Comparison of ENCODE assay signal across 18 cellular contexts in genomic region chr6:126721581-126722145, GRCh38.
DNase-seq lines count a peak whose midpoint lies in the region; ATAC-seq, FAIRE-seq and TF ChIP-seq lines count a peak whose summit lies in the region.
"Had no signal": no experiment of that assay in that cellular context is flagged by ENCODE, and none has a peak within 500 bp of the region (broad histone marks: within the 10 kb centered on the region; RNA-seq: fewer than 3 reads in every experiment).

No MANE protein-coding gene starts in this region.

- no peaks in the 10 kb centered on the region for H3K27me3 ChIP-seq in heart right ventricle
- H3K27me3 ChIP-seq: neutrophil had no signal

- no peak overlapping the region for H3K4me3 ChIP-seq in heart right ventricle
- H3K4me3 ChIP-seq: left ventricle myocardium inferior had no signal

- no peak overlapping the region for H3K27ac ChIP-seq in heart right ventricle
- H3K27ac ChIP-seq: left ventricle myocardium inferior, neutrophil had no signal

- H3K27me3 Mint-ChIP-seq in activated naive CD4-positive, alpha-beta T cell treated with anti-CD3 and anti-CD28 coated beads for 36 hours (ENCODE audit: low read depth) = no peaks in the 10 kb centered on the region
- H3K27me3 Mint-ChIP-seq: stimulated activated memory B cell treated with anti-CD40 and anti-IgM and Interleukin-4, amounts not matched to agents 10 μg/mL and 1 μg/mL and 100 μg/mL, for 72 hours had no signal

- H3K4me1 Mint-ChIP-seq in activated naive CD4-positive, alpha-beta T cell treated with anti-CD3 and anti-CD28 coated beads for 36 hours (ENCODE audit: low read depth) = no peaks in the 10 kb centered on the region
- H3K4me1 Mint-ChIP-seq: stimulated activated memory B cell treated with anti-CD40 and anti-IgM and Interleukin-4, amounts not matched to agents 10 μg/mL and 1 μg/mL and 100 μg/mL, for 72 hours had no signal

- no peak overlapping the region for H3K4me3 Mint-ChIP-seq in activated naive CD4-positive, alpha-beta T cell treated with anti-CD3 and anti-CD28 coated beads for 36 hours
- H3K4me3 Mint-ChIP-seq: stimulated activated memory B cell treated with anti-CD40 and anti-IgM and Interleukin-4, amounts not matched to agents 10 μg/mL and 1 μg/mL and 100 μg/mL, for 72 hours had no signal

- intact Hi-C loops in heart right ventricle (cut with DNase I) = no loop called here
- intact Hi-C loops in activated naive CD4-positive, alpha-beta T cell treated with anti-CD3 and anti-CD28 coated beads for 36 hours (cut with micrococcal nuclease) = no loop called here

- H3K36me3 ChIP-seq in heart right ventricle = no peaks in the 10 kb centered on the region
- H3K36me3 ChIP-seq: left ventricle myocardium inferior, neutrophil had no signal

- DNase-seq in EL (peak; percentile 90), RCC 7860 (ENCODE audit: low spot score) (peak; percentile 69), pulmonary artery endothelial cell (ENCODE audit: low read depth, low spot score) (peak; percentile 55), heart right ventricle (no peak)
- DNase-seq in activated naive CD4-positive, alpha-beta T cell treated with anti-CD3 and anti-CD28 coated beads for 36 hours = no peak
- DNase-seq: amygdala, left ventricle myocardium inferior, MM.1S, NCI-H2227 treated with DMSO at 0.1 percent for 48 hours, SIG-M5 had no signal

- H3K9me3 Mint-ChIP-seq in activated naive CD4-positive, alpha-beta T cell treated with anti-CD3 and anti-CD28 coated beads for 36 hours = no peaks in the 10 kb centered on the region
- H3K9me3 Mint-ChIP-seq: stimulated activated memory B cell treated with anti-CD40 and anti-IgM and Interleukin-4, amounts not matched to agents 10 μg/mL and 1 μg/mL and 100 μg/mL, for 72 hours had no signal

- 59 to 73% methylated on average over 1 of the region's 1 CpG for WGBS in heart right ventricle, 2 donors

- no peak for TF ChIP-seq CTCF in heart right ventricle (IDR thresholded peaks at IDR 0.05)

- CTCF ChIA-PET in activated naive CD4-positive, alpha-beta T cell treated with anti-CD3 and anti-CD28 coated beads for 36 hours (lab: Charles Lee) = no interaction called here

- ATAC-seq in esophagus mucosa (peak; percentile 43), heart right ventricle (no peak), HG03095 (IDR thresholded peaks at IDR 0.05; ENCODE audit: unreplicated experiment) (no peak), HG02763 (IDR thresholded peaks at IDR 0.05; ENCODE audit: unreplicated experiment) (no peak)
- ATAC-seq: stimulated activated memory B cell treated with anti-CD40 and anti-IgM and Interleukin-4, amounts not matched to agents 10 μg/mL and 1 μg/mL and 100 μg/mL, for 72 hours had no signal

- H3K36me3 Mint-ChIP-seq in activated naive CD4-positive, alpha-beta T cell treated with anti-CD3 and anti-CD28 coated beads for 36 hours (ENCODE audit: low read depth) = no peaks in the 10 kb centered on the region
- H3K36me3 Mint-ChIP-seq: stimulated activated memory B cell treated with anti-CD40 and anti-IgM and Interleukin-4, amounts not matched to agents 10 μg/mL and 1 μg/mL and 100 μg/mL, for 72 hours had no signal

- H3K4me1 ChIP-seq in heart right ventricle = no peaks in the 10 kb centered on the region
- H3K4me1 ChIP-seq: left ventricle myocardium inferior had no signal

- peak; percentile 70 for FAIRE-seq in RCC 7860 (lab: Jason Lieb, UNC)
- FAIRE-seq: D721Med, GM12891, GM19239 had no signal

- H3K9me3 ChIP-seq in heart right ventricle = peaks cover 0 to 14% (median 0%) of the 10 kb centered on the region in 11 donors
- H3K9me3 ChIP-seq: neutrophil had no signal

- no peak overlapping the region for H3K27ac Mint-ChIP-seq in activated naive CD4-positive, alpha-beta T cell treated with anti-CD3 and anti-CD28 coated beads for 36 hours
- H3K27ac Mint-ChIP-seq: stimulated activated memory B cell treated with anti-CD40 and anti-IgM and Interleukin-4, amounts not matched to agents 10 μg/mL and 1 μg/mL and 100 μg/mL, for 72 hours had no signal

Comparison
In these comparisons a context has a peak if more than half of its experiments do, and no peak if none do; other contexts are left out.
1. DNase-seq: peak in EL (single experiment), RCC 7860 (single experiment) and pulmonary artery endothelial cell (single experiment); none in heart right ventricle (0 of 2) and activated naive CD4-positive, alpha-beta T cell treated with anti-CD3 and anti-CD28 coated beads for 36 hours (single experiment).